Comparison of ENCODE assay signal across 1 cellular context in the genomic region with DNA sequence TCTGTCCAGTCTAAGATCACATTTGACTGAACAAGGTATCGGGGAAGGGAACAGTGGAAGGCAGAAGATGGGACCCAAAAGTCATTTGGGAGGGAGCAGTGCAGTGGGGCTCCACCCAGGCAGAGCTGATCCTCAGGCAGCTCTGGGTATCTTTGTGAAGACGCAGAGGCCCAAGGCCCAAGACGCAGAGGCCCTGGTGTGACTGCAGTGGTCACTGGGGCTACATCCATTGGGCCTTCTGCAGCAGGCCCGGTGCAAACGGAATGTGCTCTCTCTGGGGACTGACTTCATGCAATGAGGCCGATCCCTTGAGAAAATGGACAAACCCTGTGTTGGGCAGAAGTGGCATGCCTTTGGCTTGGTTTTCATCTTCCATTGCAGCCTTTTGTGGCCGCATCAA.
TF ChIP-seq lines count a peak whose summit lies in the region.

No MANE protein-coding gene starts in this region.

TF ChIP-seq in GM23338, 12 proteins besides CTCF, POLR2A, EP300 and RAD21 (continued from another document):
- TF ChIP-seq, protein P1, sequence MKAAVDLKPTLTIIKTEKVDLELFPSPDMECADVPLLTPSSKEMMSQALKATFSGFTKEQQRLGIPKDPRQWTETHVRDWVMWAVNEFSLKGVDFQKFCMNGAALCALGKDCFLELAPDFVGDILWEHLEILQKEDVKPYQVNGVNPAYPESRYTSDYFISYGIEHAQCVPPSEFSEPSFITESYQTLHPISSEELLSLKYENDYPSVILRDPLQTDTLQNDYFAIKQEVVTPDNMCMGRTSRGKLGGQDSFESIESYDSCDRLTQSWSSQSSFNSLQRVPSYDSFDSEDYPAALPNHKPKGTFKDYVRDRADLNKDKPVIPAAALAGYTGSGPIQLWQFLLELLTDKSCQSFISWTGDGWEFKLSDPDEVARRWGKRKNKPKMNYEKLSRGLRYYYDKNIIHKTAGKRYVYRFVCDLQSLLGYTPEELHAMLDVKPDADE (IDR thresholded peaks at IDR 0.05): no peak
- no peak for TF ChIP-seq STAT1 (IDR thresholded peaks at IDR 0.05; ENCODE audit: unreplicated experiment)
